1 cellular context compared by ENCODE assay signal in genomic region chr6:17599885-17600526, GRCh38.
TF ChIP-seq lines count a peak whose summit lies in the region.

Gene FAM8A1, plus strand, starts transcription at chr6:17600302. Its CDS starts 108 bp downstream, at chr6:17600410.

TF ChIP-seq in K562, 482 proteins besides CTCF, POLR2A, EP300 and RAD21 (continued from another document and continues in another):
- TF ChIP-seq HES1 (IDR thresholded peaks at IDR 0.05; ENCODE audit: low read depth) (no peak), TFAP4 (CRISPR knock-in tag; IDR thresholded peaks at IDR 0.05; ENCODE audit: borderline replicate concordance) (peak; percentile 88), THRA (IDR thresholded peaks at IDR 0.05) (no peak), TRIM25 (IDR thresholded peaks at IDR 0.05; ENCODE audit: borderline replicate concordance) (no peak), PTRF (tag; IDR thresholded peaks at IDR 0.05) (no peak), SREBF1 (IDR thresholded peaks at IDR 0.05; ENCODE audit: borderline replicate concordance, low read depth, low read length) (no peak), HNRNPLL (IDR thresholded peaks at IDR 0.05; ENCODE audit: low read depth, low read length, poor library complexity, severe bottlenecking) (peak; percentile 81), SMAD1 (IDR thresholded peaks at IDR 0.05; ENCODE audit: low read depth, low read length, partially characterized antibody) (peak; percentile 48), ZNF511 (CRISPR knock-in tag; IDR thresholded peaks at IDR 0.05) (no peak; the same call in 1 of the 2 replicates), EWSR1 (IDR thresholded peaks at IDR 0.05; ENCODE audit: borderline replicate concordance, low read depth, partially characterized antibody) (no peak), SP2 (IDR thresholded peaks at IDR 0.05; ENCODE audit: extremely low read depth, low read depth, low read length, poor library complexity, severe bottlenecking) (no peak), POLR2AphosphoS2 (IDR thresholded peaks at IDR 0.05; ENCODE audit: low read length) (peak; percentile 35; the same call in 1 of the 2 replicates), RFX1 (IDR thresholded peaks at IDR 0.05) (peak; percentile 80), CHD4 (IDR thresholded peaks at IDR 0.05; ENCODE audit: insufficient read depth, insufficient replicate concordance, low read depth, low read length, poor library complexity, severe bottlenecking) (no peak), ZNF12 (CRISPR knock-in tag; IDR thresholded peaks at IDR 0.05) (no peak), TAF1 (IDR thresholded peaks at IDR 0.05; ENCODE audit: control insufficient read depth, extremely low read depth, insufficient read depth, low read length, severe bottlenecking) (peak; percentile 84), TBP (optimal IDR thresholded peaks at IDR 0.05; ENCODE audit: low read depth, low read length) (peak; percentile 83), POLR2AphosphoS5 (IDR thresholded peaks at IDR 0.05; ENCODE audit: control insufficient read depth, insufficient read depth, low read depth, low read length) (peak; percentile 85), ZNF668 (CRISPR knock-in tag; IDR thresholded peaks at IDR 0.05) (no peak), NFE2 (IDR thresholded peaks at IDR 0.05; ENCODE audit: low read depth) (peak; percentile 82), MLX (CRISPR knock-in tag; conservative IDR thresholded peaks at IDR 0.05) (0 out of 4 replicates have a peak, but pooled peaks of 1 of the 2 experiments have one; percentile 58), ZKSCAN3 (CRISPR knock-in tag; IDR thresholded peaks at IDR 0.05) (no peak), ZNF133 (CRISPR knock-in tag; IDR thresholded peaks at IDR 0.05) (no peak), PTTG1 (tag; IDR thresholded peaks at IDR 0.05; ENCODE audit: low read depth) (no peak), U2AF1 (optimal IDR thresholded peaks at IDR 0.05; ENCODE audit: low read depth, low read length) (no peak), ARID2 (IDR thresholded peaks at IDR 0.05) (no peak), ZNF518B (CRISPR knock-in tag; IDR thresholded peaks at IDR 0.05) (no peak), SMAD4 (CRISPR knock-in tag; conservative IDR thresholded peaks at IDR 0.05) (peak; percentile 81), ZNF707 (CRISPR knock-in tag; conservative IDR thresholded peaks at IDR 0.05) (no peak), RERE (CRISPR knock-in tag; IDR thresholded peaks at IDR 0.05; ENCODE audit: borderline replicate concordance) (no peak), ZNF121 (CRISPR knock-in tag; conservative IDR thresholded peaks at IDR 0.05) (no peak), PRMT5 (CRISPR knock-in tag; IDR thresholded peaks at IDR 0.05) (no peak), ZC3H8 (IDR thresholded peaks at IDR 0.05) (no peak), IRF1 (CRISPR knock-in tag; IDR thresholded peaks at IDR 0.05; ENCODE audit: borderline replicate concordance) (no peak), TCFL5 (CRISPR knock-in tag; conservative IDR thresholded peaks at IDR 0.05) (no peak), ZNF140 (CRISPR knock-in tag; IDR thresholded peaks at IDR 0.05) (no peak), BRF2 (IDR thresholded peaks at IDR 0.05; ENCODE audit: borderline replicate concordance, insufficient read depth, insufficient read length) (no peak), CC2D1A (IDR thresholded peaks at IDR 0.05) (no peak), ZNF512 (tag; IDR thresholded peaks at IDR 0.05) (no peak), LCOR (CRISPR knock-in tag; IDR thresholded peaks at IDR 0.05) (peak; percentile 37; the same call in 1 of the 2 replicates)
